Comparison of ENCODE assay signal across 1 cellular context in the genomic region with DNA sequence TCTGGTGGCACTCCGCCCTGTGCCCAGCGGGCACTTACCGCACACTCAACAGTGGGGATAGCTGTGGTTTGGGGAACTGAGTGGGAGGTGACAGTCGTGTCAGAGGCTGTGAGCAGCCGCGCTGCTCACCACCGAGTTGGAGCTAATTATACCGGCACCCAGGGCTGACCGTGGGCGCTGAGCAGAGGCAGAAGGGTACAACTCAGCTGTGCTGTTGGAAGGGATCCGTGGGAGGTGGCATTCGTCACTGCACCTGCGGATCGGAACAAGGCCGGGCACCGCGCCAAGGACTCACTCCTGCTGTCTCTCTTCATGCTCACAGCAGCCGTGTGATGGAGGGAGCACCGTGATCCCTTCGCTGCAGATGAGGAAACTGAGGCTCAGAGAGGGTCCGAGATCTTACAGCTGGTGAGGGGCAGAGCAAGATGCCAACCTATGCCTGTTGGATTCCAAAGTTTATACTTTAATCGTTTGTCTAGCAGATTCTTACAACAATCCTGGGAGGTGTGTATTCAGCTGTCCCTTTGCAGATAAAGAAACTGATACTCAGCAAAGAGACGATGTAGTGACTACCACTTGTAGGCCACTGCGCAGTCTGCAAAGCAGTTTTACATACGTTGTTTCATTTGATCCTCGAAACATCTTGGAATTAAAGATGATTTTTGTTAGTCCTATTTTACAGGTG.
TF ChIP-seq lines count a peak whose summit lies in the region.

No MANE protein-coding gene starts in this region.

TF ChIP-seq in H1, 55 proteins besides CTCF, POLR2A, EP300 and RAD21 (continued from another document):
- TF ChIP-seq, protein P1, sequence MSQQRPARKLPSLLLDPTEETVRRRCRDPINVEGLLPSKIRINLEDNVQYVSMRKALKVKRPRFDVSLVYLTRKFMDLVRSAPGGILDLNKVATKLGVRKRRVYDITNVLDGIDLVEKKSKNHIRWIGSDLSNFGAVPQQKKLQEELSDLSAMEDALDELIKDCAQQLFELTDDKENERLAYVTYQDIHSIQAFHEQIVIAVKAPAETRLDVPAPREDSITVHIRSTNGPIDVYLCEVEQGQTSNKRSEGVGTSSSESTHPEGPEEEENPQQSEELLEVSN (IDR thresholded peaks at IDR 0.05) = no peak
- TF ChIP-seq YY1 (IDR thresholded peaks at IDR 0.05; ENCODE audit: low read depth, low read length) = no peak
